1 cellular context compared by ENCODE assay signal in the genomic region with DNA sequence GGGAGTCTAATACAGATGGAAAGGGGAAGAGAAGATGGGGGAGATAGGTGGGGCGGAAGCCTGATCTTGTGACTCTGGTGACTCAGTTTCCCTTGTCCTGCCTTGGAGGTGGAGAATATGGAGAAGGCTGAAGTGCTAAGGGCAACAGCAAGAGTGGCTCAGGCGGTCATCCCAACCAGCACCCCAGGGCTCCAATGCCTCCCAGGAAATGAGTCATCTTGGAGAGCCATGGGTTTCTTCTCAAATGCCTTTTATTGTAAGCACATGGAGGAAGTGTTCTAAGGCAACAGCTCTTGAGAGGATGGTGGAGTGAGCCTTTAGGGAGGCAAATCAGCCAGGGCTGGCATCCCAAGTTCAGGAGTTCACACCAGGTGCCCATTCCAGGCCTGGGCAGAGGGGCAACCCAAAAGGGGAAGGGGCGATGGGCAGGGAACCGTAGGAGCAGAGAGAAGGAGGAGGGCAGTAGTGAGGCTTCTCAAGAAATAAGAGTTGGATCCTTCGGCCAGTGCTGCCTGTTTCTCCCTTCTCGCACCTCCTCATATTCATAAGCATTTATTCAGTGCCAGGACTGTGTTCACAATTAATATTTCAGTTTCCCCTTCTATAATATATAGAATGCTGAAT.
TF ChIP-seq lines count a peak whose summit lies in the region.

No MANE protein-coding gene starts in this region.

TF ChIP-seq in HepG2, 621 proteins besides CTCF, POLR2A, EP300 and RAD21:
- TF ChIP-seq RCOR2 (CRISPR knock-in tag; IDR thresholded peaks at IDR 0.05) (no peak), HOXA5 (CRISPR knock-in tag; IDR thresholded peaks at IDR 0.05) (no peak), ZNF3 (CRISPR knock-in tag; IDR thresholded peaks at IDR 0.05) (no peak), ZNF335 (CRISPR knock-in tag; IDR thresholded peaks at IDR 0.05) (no peak), ZSCAN25 (CRISPR knock-in tag; IDR thresholded peaks at IDR 0.05) (0 out of 2 replicates have a peak, but pooled peaks have one; percentile 37), FOSL2 (CRISPR knock-in tag; IDR thresholded peaks at IDR 0.05) (peak; percentile 85), HNF1A (IDR thresholded peaks at IDR 0.05; ENCODE audit: low read depth) (no peak), HNF1A (CRISPR knock-in tag; IDR thresholded peaks at IDR 0.05; ENCODE audit: borderline replicate concordance) (no peak), BHLHE40 (IDR thresholded peaks at IDR 0.05; ENCODE audit: low read length) (no peak), IRF2 (CRISPR knock-in tag; IDR thresholded peaks at IDR 0.05) (no peak), ETV5 (CRISPR knock-in tag; IDR thresholded peaks at IDR 0.05; ENCODE audit: borderline replicate concordance) (peak; percentile 79; the same call in 1 of the 2 replicates), HDAC6 (IDR thresholded peaks at IDR 0.05; ENCODE audit: low read depth, low read length) (no peak), ZNF274 (CRISPR knock-in tag; IDR thresholded peaks at IDR 0.05) (0 out of 2 replicates have a peak, but pooled peaks have one; percentile 43)
- TF ChIP-seq, protein P1, sequence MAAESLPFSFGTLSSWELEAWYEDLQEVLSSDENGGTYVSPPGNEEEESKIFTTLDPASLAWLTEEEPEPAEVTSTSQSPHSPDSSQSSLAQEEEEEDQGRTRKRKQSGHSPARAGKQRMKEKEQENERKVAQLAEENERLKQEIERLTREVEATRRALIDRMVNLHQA (CRISPR knock-in tag; IDR thresholded peaks at IDR 0.05), result no peak
